In genomic region chr18:58966704-58967103, GRCh38 we compare ENCODE assay signal across 1 cellular context.
A peak's percentile ranks its signal among the peaks of the same experiment; 100 is the strongest.
TF ChIP-seq lines count a peak whose summit lies in the region.

No MANE protein-coding gene starts in this region.

TF ChIP-seq in GM12878, 131 proteins besides CTCF, POLR2A, EP300 and RAD21 (continued from another document):
- TF ChIP-seq BHLHE40 (IDR thresholded peaks at IDR 0.05; ENCODE audit: borderline replicate concordance in 1 of 2, low read depth in 2 of 2, low read length in 1 of 2) (peak; percentile 60 to 61; a peak in 3 of 4 replicates), SMAD5 (IDR thresholded peaks at IDR 0.05; ENCODE audit: low read depth) (no peak), RUNX3 (IDR thresholded peaks at IDR 0.05; ENCODE audit: low read length) (0 out of 2 replicates have a peak, but pooled peaks have one; percentile 41), DPF2 (IDR thresholded peaks at IDR 0.05) (no peak), SPI1 (IDR thresholded peaks at IDR 0.05; ENCODE audit: borderline replicate concordance, insufficient read depth, low read depth, low read length) (no peak), TARDBP (IDR thresholded peaks at IDR 0.05; ENCODE audit: borderline replicate concordance) (no peak), GABPA (IDR thresholded peaks at IDR 0.05; ENCODE audit: low read depth) (no peak), IKZF1 (conservative IDR thresholded peaks at IDR 0.05) (no peak), RELA (IDR thresholded peaks at IDR 0.05; ENCODE audit: borderline replicate concordance, partially characterized antibody) (no peak), YY1 (IDR thresholded peaks at IDR 0.05; ENCODE audit: low read depth, low read length) (no peak), IKZF2 (IDR thresholded peaks at IDR 0.05) (0 out of 4 replicates have a peak, but pooled peaks of 1 of the 2 experiments have one; percentile 9), POU2F2 (IDR thresholded peaks at IDR 0.05; ENCODE audit: borderline replicate concordance, low read depth, low read length) (no peak), MYC (IDR thresholded peaks at IDR 0.05; ENCODE audit: insufficient read depth, insufficient read length, insufficient replicate concordance, low read length, severe bottlenecking) (no peak)
- TF ChIP-seq, protein P1, sequence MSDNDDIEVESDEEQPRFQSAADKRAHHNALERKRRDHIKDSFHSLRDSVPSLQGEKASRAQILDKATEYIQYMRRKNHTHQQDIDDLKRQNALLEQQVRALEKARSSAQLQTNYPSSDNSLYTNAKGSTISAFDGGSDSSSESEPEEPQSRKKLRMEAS (IDR thresholded peaks at IDR 0.05; ENCODE audit: low read depth, low read length): no peak
- TF ChIP-seq, protein P2, sequence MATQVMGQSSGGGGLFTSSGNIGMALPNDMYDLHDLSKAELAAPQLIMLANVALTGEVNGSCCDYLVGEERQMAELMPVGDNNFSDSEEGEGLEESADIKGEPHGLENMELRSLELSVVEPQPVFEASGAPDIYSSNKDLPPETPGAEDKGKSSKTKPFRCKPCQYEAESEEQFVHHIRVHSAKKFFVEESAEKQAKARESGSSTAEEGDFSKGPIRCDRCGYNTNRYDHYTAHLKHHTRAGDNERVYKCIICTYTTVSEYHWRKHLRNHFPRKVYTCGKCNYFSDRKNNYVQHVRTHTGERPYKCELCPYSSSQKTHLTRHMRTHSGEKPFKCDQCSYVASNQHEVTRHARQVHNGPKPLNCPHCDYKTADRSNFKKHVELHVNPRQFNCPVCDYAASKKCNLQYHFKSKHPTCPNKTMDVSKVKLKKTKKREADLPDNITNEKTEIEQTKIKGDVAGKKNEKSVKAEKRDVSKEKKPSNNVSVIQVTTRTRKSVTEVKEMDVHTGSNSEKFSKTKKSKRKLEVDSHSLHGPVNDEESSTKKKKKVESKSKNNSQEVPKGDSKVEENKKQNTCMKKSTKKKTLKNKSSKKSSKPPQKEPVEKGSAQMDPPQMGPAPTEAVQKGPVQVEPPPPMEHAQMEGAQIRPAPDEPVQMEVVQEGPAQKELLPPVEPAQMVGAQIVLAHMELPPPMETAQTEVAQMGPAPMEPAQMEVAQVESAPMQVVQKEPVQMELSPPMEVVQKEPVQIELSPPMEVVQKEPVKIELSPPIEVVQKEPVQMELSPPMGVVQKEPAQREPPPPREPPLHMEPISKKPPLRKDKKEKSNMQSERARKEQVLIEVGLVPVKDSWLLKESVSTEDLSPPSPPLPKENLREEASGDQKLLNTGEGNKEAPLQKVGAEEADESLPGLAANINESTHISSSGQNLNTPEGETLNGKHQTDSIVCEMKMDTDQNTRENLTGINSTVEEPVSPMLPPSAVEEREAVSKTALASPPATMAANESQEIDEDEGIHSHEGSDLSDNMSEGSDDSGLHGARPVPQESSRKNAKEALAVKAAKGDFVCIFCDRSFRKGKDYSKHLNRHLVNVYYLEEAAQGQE (IDR thresholded peaks at IDR 0.05; ENCODE audit: low read depth, low read length): no peak
